ENCODE assay signal across 29 cellular contexts in genomic region chr11:44914105-44914504, GRCh38.
"Had no signal": no experiment of that assay in that cellular context is flagged by ENCODE, and none has a peak within 500 bp of the region (broad histone marks: within the 10 kb centered on the region; RNA-seq: fewer than 3 reads in every experiment).

No MANE protein-coding gene starts in this region.

- ATAC-seq: naive thymus-derived CD8-positive, alpha-beta T cell; natural killer cell treated with Interleukin-12 subunit alpha and Interleukin-12 subunit beta and Interleukin-15 and Interleukin-18, amount 100 ng/mL, for 72 hours; pancreas; right cardiac atrium; stimulated activated memory B cell treated with anti-CD40 and anti-IgM and Interleukin-4, amounts not matched to agents 10 μg/mL and 1 μg/mL and 100 μg/mL, for 72 hours; stimulated activated naive CD8-positive, alpha-beta T cell treated with anti-CD3 and anti-CD28 coated beads, Interleukin-15, amount 100 ng/mL, for 72 hours; stimulated activated naive CD8-positive, alpha-beta T cell treated with anti-CD3 and anti-CD28 coated beads, Interleukin-15, Interleukin-2, amounts not matched to agents 100 U/mL and 50 U/mL, for 24 hours; upper lobe of right lung had no signal

- H3K4me1 ChIP-seq: pancreas, prostate gland, testis, uterus had no signal

- FAIRE-seq: pancreas had no signal

- H3K27me3 ChIP-seq: pancreas, right lobe of liver, sigmoid colon, suprapubic skin, testis, tibial artery, transverse colon, upper lobe of right lung, uterus had no signal

- H3K36me3 ChIP-seq: neutrophil, pancreas, prostate gland, right lobe of liver, spleen, suprapubic skin, tibial artery, transverse colon, upper lobe of right lung, uterus had no signal

- H3K9me3 ChIP-seq: neutrophil, pancreas, prostate gland, right lobe of liver, sigmoid colon, spleen, suprapubic skin, testis, tibial artery, transverse colon, upper lobe of right lung, uterus had no signal

- H3K4me3 ChIP-seq: pancreas, prostate gland, right lobe of liver, sigmoid colon, smooth muscle cell, spleen, suprapubic skin, testis, tibial artery, transverse colon, upper lobe of right lung, uterus had no signal

- DNase-seq: naive thymus-derived CD8-positive, alpha-beta T cell; nephron progenitor cell; nucleus accumbens; pancreas; retina; right lobe of liver; sigmoid colon; spleen; stimulated activated CD4-positive, alpha-beta T cell treated with anti-CD3 and anti-CD28 coated beads, Interleukin-12 subunit alpha, Interleukin-12 subunit beta, amount 100 ng/mL, for 4 hours; stimulated activated CD4-positive, alpha-beta T cell treated with anti-CD3 and anti-CD28 coated beads, Interleukin-1b, Interleukin-23, amount 100 ng/mL, for 48 hours; stimulated activated CD4-positive, alpha-beta T cell treated with anti-CD3 and anti-CD28 coated beads, Interleukin-4, amount 100 ng/mL, for 1 hour; stimulated activated CD4-positive, alpha-beta T cell treated with anti-CD3 and anti-CD28 coated beads, Interleukin-4, amount 100 ng/mL, for 4 hours; stimulated activated CD8-positive, alpha-beta memory T cell treated with anti-CD3 and anti-CD28 coated beads, Interleukin-4, amount 100 ng/mL, for 48 hours; stimulated activated naive CD4-positive, alpha-beta T cell; stimulated activated naive CD8-positive, alpha-beta T cell treated with anti-CD3 and anti-CD28 coated beads, Interleukin-15, amount 100 ng/mL, for 72 hours; stimulated activated naive CD8-positive, alpha-beta T cell treated with anti-CD3 and anti-CD28 coated beads, Interleukin-15, Interleukin-2, amounts not matched to agents 100 U/mL and 50 U/mL, for 24 hours; substantia nigra; testis; tibial artery; transverse colon; upper lobe of right lung; uterus had no signal

- H3K27ac ChIP-seq: neutrophil, pancreas, prostate gland, right lobe of liver, sigmoid colon, spleen, suprapubic skin, testis, tibial artery, transverse colon, upper lobe of right lung, uterus had no signal

- H3K4me2 ChIP-seq: smooth muscle cell had no signal
